ENCODE assay signal across 1 cellular context in genomic region chr5:6493681-6494454, GRCh38.
TF ChIP-seq lines count a peak whose summit lies in the region.

No MANE protein-coding gene starts in this region.

TF ChIP-seq in GM12878, 131 proteins besides CTCF, POLR2A, EP300 and RAD21 (continued from another document):
- TF ChIP-seq, protein P1, sequence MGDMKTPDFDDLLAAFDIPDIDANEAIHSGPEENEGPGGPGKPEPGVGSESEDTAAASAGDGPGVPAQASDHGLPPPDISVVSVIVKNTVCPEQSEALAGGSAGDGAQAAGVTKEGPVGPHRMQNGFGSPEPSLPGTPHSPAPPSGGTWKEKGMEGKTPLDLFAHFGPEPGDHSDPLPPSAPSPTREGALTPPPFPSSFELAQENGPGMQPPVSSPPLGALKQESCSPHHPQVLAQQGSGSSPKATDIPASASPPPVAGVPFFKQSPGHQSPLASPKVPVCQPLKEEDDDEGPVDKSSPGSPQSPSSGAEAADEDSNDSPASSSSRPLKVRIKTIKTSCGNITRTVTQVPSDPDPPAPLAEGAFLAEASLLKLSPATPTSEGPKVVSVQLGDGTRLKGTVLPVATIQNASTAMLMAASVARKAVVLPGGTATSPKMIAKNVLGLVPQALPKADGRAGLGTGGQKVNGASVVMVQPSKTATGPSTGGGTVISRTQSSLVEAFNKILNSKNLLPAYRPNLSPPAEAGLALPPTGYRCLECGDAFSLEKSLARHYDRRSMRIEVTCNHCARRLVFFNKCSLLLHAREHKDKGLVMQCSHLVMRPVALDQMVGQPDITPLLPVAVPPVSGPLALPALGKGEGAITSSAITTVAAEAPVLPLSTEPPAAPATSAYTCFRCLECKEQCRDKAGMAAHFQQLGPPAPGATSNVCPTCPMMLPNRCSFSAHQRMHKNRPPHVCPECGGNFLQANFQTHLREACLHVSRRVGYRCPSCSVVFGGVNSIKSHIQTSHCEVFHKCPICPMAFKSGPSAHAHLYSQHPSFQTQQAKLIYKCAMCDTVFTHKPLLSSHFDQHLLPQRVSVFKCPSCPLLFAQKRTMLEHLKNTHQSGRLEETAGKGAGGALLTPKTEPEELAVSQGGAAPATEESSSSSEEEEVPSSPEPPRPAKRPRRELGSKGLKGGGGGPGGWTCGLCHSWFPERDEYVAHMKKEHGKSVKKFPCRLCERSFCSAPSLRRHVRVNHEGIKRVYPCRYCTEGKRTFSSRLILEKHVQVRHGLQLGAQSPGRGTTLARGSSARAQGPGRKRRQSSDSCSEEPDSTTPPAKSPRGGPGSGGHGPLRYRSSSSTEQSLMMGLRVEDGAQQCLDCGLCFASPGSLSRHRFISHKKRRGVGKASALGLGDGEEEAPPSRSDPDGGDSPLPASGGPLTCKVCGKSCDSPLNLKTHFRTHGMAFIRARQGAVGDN (IDR thresholded peaks at IDR 0.05): peak; percentile 97
- peak; percentile 32 to 33; a peak in 1 of 4 replicates for TF ChIP-seq BHLHE40 (IDR thresholded peaks at IDR 0.05; ENCODE audit: borderline replicate concordance in 1 of 2, low read depth in 2 of 2, low read length in 1 of 2)
- TF ChIP-seq ZNF592 (IDR thresholded peaks at IDR 0.05): peak; percentile 58; the same call in 1 of the 2 replicates
- TF ChIP-seq KDM1A (IDR thresholded peaks at IDR 0.05; ENCODE audit: borderline replicate concordance): no peak
- TF ChIP-seq RUNX3 (IDR thresholded peaks at IDR 0.05; ENCODE audit: low read length): no peak
- TF ChIP-seq E2F4 (IDR thresholded peaks at IDR 0.05; ENCODE audit: low read depth, low read length): no peak
- TF ChIP-seq, protein P2, sequence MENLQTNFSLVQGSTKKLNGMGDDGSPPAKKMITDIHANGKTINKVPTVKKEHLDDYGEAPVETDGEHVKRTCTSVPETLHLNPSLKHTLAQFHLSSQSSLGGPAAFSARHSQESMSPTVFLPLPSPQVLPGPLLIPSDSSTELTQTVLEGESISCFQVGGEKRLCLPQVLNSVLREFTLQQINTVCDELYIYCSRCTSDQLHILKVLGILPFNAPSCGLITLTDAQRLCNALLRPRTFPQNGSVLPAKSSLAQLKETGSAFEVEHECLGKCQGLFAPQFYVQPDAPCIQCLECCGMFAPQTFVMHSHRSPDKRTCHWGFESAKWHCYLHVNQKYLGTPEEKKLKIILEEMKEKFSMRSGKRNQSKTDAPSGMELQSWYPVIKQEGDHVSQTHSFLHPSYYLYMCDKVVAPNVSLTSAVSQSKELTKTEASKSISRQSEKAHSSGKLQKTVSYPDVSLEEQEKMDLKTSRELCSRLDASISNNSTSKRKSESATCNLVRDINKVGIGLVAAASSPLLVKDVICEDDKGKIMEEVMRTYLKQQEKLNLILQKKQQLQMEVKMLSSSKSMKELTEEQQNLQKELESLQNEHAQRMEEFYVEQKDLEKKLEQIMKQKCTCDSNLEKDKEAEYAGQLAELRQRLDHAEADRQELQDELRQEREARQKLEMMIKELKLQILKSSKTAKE (IDR thresholded peaks at IDR 0.05; ENCODE audit: low read depth, poor library complexity, severe bottlenecking): peak; percentile 47
- TF ChIP-seq GATAD2B (conservative IDR thresholded peaks at IDR 0.05; ENCODE audit: low read depth): 0 out of 2 replicates have a peak, but pooled peaks have one; percentile 38
- 0 out of 2 replicates have a peak, but pooled peaks have one; percentile 12 for TF ChIP-seq CHD2 (IDR thresholded peaks at IDR 0.05; ENCODE audit: borderline replicate concordance, low read depth, low read length)
- TF ChIP-seq MEF2B (IDR thresholded peaks at IDR 0.05; ENCODE audit: partially characterized antibody, poor library complexity, severe bottlenecking): peak; percentile 92
- TF ChIP-seq, protein P3, sequence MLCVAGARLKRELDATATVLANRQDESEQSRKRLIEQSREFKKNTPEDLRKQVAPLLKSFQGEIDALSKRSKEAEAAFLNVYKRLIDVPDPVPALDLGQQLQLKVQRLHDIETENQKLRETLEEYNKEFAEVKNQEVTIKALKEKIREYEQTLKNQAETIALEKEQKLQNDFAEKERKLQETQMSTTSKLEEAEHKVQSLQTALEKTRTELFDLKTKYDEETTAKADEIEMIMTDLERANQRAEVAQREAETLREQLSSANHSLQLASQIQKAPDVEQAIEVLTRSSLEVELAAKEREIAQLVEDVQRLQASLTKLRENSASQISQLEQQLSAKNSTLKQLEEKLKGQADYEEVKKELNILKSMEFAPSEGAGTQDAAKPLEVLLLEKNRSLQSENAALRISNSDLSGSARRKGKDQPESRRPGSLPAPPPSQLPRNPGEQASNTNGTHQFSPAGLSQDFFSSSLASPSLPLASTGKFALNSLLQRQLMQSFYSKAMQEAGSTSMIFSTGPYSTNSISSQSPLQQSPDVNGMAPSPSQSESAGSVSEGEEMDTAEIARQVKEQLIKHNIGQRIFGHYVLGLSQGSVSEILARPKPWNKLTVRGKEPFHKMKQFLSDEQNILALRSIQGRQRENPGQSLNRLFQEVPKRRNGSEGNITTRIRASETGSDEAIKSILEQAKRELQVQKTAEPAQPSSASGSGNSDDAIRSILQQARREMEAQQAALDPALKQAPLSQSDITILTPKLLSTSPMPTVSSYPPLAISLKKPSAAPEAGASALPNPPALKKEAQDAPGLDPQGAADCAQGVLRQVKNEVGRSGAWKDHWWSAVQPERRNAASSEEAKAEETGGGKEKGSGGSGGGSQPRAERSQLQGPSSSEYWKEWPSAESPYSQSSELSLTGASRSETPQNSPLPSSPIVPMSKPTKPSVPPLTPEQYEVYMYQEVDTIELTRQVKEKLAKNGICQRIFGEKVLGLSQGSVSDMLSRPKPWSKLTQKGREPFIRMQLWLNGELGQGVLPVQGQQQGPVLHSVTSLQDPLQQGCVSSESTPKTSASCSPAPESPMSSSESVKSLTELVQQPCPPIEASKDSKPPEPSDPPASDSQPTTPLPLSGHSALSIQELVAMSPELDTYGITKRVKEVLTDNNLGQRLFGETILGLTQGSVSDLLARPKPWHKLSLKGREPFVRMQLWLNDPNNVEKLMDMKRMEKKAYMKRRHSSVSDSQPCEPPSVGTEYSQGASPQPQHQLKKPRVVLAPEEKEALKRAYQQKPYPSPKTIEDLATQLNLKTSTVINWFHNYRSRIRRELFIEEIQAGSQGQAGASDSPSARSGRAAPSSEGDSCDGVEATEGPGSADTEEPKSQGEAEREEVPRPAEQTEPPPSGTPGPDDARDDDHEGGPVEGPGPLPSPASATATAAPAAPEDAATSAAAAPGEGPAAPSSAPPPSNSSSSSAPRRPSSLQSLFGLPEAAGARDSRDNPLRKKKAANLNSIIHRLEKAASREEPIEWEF (IDR thresholded peaks at IDR 0.05; ENCODE audit: insufficient replicate concordance, low read depth, low read length): peak; percentile 57
